ENCODE assay signal across 1 cellular context in the genomic region with DNA sequence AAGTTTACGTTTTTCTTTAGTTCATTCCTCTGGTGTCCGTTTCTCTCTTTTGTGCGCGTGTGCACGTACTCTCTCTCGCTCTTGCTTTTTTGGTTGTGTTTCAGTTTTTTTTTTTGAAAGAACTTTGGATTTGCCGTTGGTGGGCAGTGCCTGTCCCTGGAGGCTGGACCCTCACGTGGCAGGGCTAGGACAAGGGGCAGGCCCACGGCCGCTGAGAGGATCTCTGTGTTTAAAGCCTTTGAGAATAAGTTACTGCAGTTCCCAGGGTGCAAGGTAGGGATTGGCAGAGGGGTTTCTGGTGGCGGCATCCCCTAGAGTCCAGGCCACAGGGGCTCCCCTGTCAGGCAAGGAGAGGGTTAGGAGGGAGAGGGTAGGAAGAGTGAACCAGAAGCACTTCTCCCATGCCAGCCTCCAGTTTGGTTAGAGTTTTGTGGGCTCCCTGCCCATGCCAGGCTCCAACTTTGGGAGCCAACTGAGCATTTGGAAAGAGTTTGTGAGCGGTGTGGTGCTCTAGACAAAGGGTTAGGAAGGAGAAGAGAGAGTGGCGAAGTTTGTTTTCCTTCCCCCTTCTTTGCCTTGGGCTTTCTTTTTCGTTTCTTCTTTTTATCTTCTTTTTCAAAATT.
TF ChIP-seq lines count a peak whose summit lies in the region.

No MANE protein-coding gene starts in this region.

TF ChIP-seq in WTC11, 78 proteins besides CTCF, POLR2A, EP300 and RAD21 (continued from another document):
- TF ChIP-seq, protein P1, sequence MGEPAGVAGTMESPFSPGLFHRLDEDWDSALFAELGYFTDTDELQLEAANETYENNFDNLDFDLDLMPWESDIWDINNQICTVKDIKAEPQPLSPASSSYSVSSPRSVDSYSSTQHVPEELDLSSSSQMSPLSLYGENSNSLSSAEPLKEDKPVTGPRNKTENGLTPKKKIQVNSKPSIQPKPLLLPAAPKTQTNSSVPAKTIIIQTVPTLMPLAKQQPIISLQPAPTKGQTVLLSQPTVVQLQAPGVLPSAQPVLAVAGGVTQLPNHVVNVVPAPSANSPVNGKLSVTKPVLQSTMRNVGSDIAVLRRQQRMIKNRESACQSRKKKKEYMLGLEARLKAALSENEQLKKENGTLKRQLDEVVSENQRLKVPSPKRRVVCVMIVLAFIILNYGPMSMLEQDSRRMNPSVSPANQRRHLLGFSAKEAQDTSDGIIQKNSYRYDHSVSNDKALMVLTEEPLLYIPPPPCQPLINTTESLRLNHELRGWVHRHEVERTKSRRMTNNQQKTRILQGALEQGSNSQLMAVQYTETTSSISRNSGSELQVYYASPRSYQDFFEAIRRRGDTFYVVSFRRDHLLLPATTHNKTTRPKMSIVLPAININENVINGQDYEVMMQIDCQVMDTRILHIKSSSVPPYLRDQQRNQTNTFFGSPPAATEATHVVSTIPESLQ (CRISPR knock-in tag; IDR thresholded peaks at IDR 0.05) = no peak
